In the genomic region with DNA sequence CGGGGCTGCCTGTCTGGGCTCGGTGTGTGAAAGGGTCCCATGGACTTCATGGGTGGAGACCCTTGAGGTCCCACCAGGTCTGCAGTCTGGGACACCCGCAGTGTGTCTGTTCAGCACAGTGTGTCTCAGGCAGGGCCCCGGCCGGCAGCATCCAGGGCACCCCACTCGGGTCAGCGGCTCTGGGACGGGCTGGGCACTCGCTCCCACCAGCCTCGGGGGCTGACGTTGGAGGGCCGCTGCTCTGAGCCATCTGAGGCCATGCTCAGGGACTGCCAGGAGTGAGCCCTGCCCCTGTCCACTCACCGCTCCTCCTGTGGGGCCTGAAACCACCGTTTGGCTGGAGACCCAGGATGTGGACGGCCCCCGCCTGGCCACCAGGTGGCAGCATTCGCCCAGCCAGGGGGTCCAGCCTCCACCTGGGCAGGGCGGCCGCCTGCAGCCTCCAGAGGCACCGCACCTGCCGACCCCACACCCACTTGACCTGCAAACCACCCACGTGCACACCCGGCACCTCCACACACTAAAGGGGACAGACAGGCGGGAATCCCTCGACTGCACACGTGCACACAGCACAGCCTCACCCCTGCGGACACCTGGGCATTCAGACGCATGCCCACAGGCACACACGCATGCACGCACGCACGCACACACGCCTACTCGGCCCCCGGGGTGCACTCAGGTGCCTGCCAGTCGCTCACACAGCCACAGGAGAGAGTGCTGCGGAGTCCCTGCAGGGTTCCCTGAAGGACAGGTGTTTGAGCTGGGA, we compare ENCODE assay signal across 8 cellular contexts. TPM values are rescaled to one million over a fixed set of nuclear protein-coding genes. Genes with fewer than 3 reads are reported as not detected.
A peak's percentile ranks its signal among the peaks of the same experiment; 100 is the strongest.
DNase-seq lines count a peak whose midpoint lies in the region; ATAC-seq and TF ChIP-seq lines count a peak whose summit lies in the region.

No MANE protein-coding gene starts in this region.

- TF ChIP-seq POLR2A in suprapubic skin (IDR thresholded peaks at IDR 0.05), result no peak

- H3K36me3 Mint-ChIP-seq in activated T-cell treated with anti-CD3 and anti-CD28 coated beads, Interleukin-2, amount 50 U/mL, for 4 hours (ENCODE audit: insufficient read depth), result no peaks in the 10 kb centered on the region

- peak; percentile 94 for TF ChIP-seq RAD21 in neural cell (conservative IDR thresholded peaks at IDR 0.05)

- H3K27ac ChIP-seq in PC-9, result no peak overlapping the region
- H3K27ac ChIP-seq in fibroblast of lung (ENCODE audit: insufficient read depth, low read length), result no peak overlapping the region
- no peak overlapping the region for H3K27ac ChIP-seq in neural cell (ENCODE audit: low read length)
- H3K27ac ChIP-seq in suprapubic skin, result no peak overlapping the region

- H2AFZ ChIP-seq in PC-9 (no peak overlapping the region), fibroblast of lung (ENCODE audit: low read length) (no peak overlapping the region), neural cell (ENCODE audit: low read depth, low read length) (no peak overlapping the region)

- no peak overlapping the region for H3K4me3 ChIP-seq in PC-9
- H3K4me3 ChIP-seq in fibroblast of lung (replicated peaks in 1 of 4; ENCODE audit: control extremely low read depth in 1 of 4, insufficient read depth in 1 of 4, low read depth in 3 of 4, low read length in 4 of 4), result no peak overlapping the region
- no peak overlapping the region for H3K4me3 ChIP-seq in neural cell (ENCODE audit: low read length)
- H3K4me3 ChIP-seq in suprapubic skin, result no peak overlapping the region

- H4K20me1 ChIP-seq in PC-9 (ENCODE audit: insufficient read depth) (no peaks in the 10 kb centered on the region), fibroblast of lung (ENCODE audit: control insufficient read depth, extremely low read depth, insufficient read depth, low read length) (no peaks in the 10 kb centered on the region), neural cell (ENCODE audit: insufficient read depth) (no peaks in the 10 kb centered on the region)

- TF ChIP-seq EP300 in neural cell (conservative IDR thresholded peaks at IDR 0.05; ENCODE audit: poor library complexity, severe bottlenecking), result no peak
- no peak for TF ChIP-seq EP300 in suprapubic skin (IDR thresholded peaks at IDR 0.05)

- H3K79me2 ChIP-seq in PC-9 (ENCODE audit: low read depth) (no peaks in the 10 kb centered on the region), fibroblast of lung (ENCODE audit: control insufficient read depth, insufficient read depth, low read length) (no peaks in the 10 kb centered on the region), neural cell (replicated peaks; ENCODE audit: insufficient read depth, low read length) (no peaks in the 10 kb centered on the region)

- peak; percentile 66 for DNase-seq in EL
- peak; percentile 64 to 91 for DNase-seq in PC-9
- peak; percentile 81 for DNase-seq in activated T-cell treated with anti-CD3 and anti-CD28 coated beads, Interleukin-2, amount 50 U/mL, for 4 hours
- peak; percentile 48 to 55 for DNase-seq in fibroblast of lung (ENCODE audit: low read depth in 2 of 2)
- DNase-seq in suprapubic skin (ENCODE audit: low spot score in 2 of 2), result peak in 1 of 2 donors; percentile 81

- H3K36me3 ChIP-seq in PC-9 (ENCODE audit: low read depth) (no peaks in the 10 kb centered on the region), fibroblast of lung (ENCODE audit: control insufficient read depth, insufficient read depth, low read length) (no peaks in the 10 kb centered on the region), neural cell (ENCODE audit: insufficient read depth, low read length) (no peaks in the 10 kb centered on the region), suprapubic skin (no peaks in the 10 kb centered on the region)

- H3K4me3 Mint-ChIP-seq in activated T-cell treated with anti-CD3 and anti-CD28 coated beads, Interleukin-2, amount 50 U/mL, for 4 hours, result no peak overlapping the region

- peaks cover 3% of the 10 kb centered on the region for H3K4me1 Mint-ChIP-seq in activated T-cell treated with anti-CD3 and anti-CD28 coated beads, Interleukin-2, amount 50 U/mL, for 4 hours (ENCODE audit: low read depth)

- intact Hi-C loops in PC-9 (cut with micrococcal nuclease; ENCODE audit: unreplicated experiment), result loop anchor here (1.0 to 5.0 kb wide), 3 partner anchors 84 to 461 kb away; no protein-coding TSS in a partner anchor

- H3K9me2 ChIP-seq in PC-9 (ENCODE audit: insufficient read depth) (no peaks in the 10 kb centered on the region), neural cell (ENCODE audit: insufficient read depth, low read length) (no peaks in the 10 kb centered on the region)

- H3K9me3 Mint-ChIP-seq in activated T-cell treated with anti-CD3 and anti-CD28 coated beads, Interleukin-2, amount 50 U/mL, for 4 hours, result no peaks in the 10 kb centered on the region

- CTCF ChIA-PET in PC-9 (lab: Charles Lee), result interaction anchor here (0.8 kb wide), 1 partner anchor 151 kb away, joined by 3 read pairs; no protein-coding TSS in a partner anchor

- no peaks in the 10 kb centered on the region for H3K27me3 Mint-ChIP-seq in activated T-cell treated with anti-CD3 and anti-CD28 coated beads, Interleukin-2, amount 50 U/mL, for 4 hours (ENCODE audit: low read depth)

- BruUV-seq in PC-9 (replicated peaks; lab: Mats Ljungman, UMichigan), result no TSS peak

- WGBS in suprapubic skin, result 52% methylated on average over 8 of the region's 37 CpGs

- no peaks in the 10 kb centered on the region for H3K9me3 ChIP-seq in PC-9 (ENCODE audit: insufficient read depth, low read depth)
- H3K9me3 ChIP-seq in fibroblast of lung (ENCODE audit: control insufficient read depth, insufficient read depth, low read depth, low read length), result no peaks in the 10 kb centered on the region
- H3K9me3 ChIP-seq in neural cell (ENCODE audit: low read length), result no peaks in the 10 kb centered on the region
- H3K9me3 ChIP-seq in suprapubic skin, result no peaks in the 10 kb centered on the region

- no peak overlapping the region for H3K4me2 ChIP-seq in PC-9
- H3K4me2 ChIP-seq in fibroblast of lung (ENCODE audit: extremely low read depth, insufficient read depth, low read length), result no peak overlapping the region
- H3K4me2 ChIP-seq in neural cell (ENCODE audit: low read length), result no peak overlapping the region

- H3K27me3 ChIP-seq in PC-9 (ENCODE audit: insufficient read depth, low read depth), result peaks cover 26% of the 10 kb centered on the region
- H3K27me3 ChIP-seq in fibroblast of lung (ENCODE audit: control insufficient read depth, insufficient read depth, low read length), result peaks cover 4% of the 10 kb centered on the region
- no peaks in the 10 kb centered on the region for H3K27me3 ChIP-seq in neural cell (ENCODE audit: insufficient read depth, low read depth, low read length)
- peaks cover 20% of the 10 kb centered on the region for H3K27me3 ChIP-seq in suprapubic skin

- POLR2A ChIA-PET in PC-9 (lab: Charles Lee; ENCODE audit: unreplicated experiment), result no interaction called here

- H3F3A ChIP-seq in PC-9 (ENCODE audit: insufficient read depth, low read depth), result no peaks in the 10 kb centered on the region
- no peaks in the 10 kb centered on the region for H3F3A ChIP-seq in neural cell (ENCODE audit: insufficient read depth, low read length, poor library complexity, severe bottlenecking)

- H3K4me1 ChIP-seq in PC-9 (replicated peaks; ENCODE audit: insufficient read depth) (no peaks in the 10 kb centered on the region), fibroblast of lung (ENCODE audit: control insufficient read depth, extremely low read depth, insufficient read depth, low read length) (no peaks in the 10 kb centered on the region), suprapubic skin (peaks cover 6% of the 10 kb centered on the region)

- TF ChIP-seq CTCF in PC-9 (conservative IDR thresholded peaks at IDR 0.05) (peak; percentile 92), fibroblast of lung (conservative IDR thresholded peaks at IDR 0.05 in 1 of 2, IDR thresholded peaks at IDR 0.05 in 1 of 2; ENCODE audit: low read depth in 1 of 2, low read length in 2 of 2) (peak; percentile 61 to 82), neural cell (IDR thresholded peaks at IDR 0.05; ENCODE audit: poor library complexity, severe bottlenecking) (peak; percentile 96), suprapubic skin (IDR thresholded peaks at IDR 0.05) (peak; percentile 88 to 92)

- H3K9ac ChIP-seq in fibroblast of lung (ENCODE audit: insufficient read depth, low read length) (no peak overlapping the region), neural cell (ENCODE audit: low read length) (no peak overlapping the region)

- ATAC-seq in HG03521 (IDR thresholded peaks at IDR 0.05; ENCODE audit: unreplicated experiment) (peak; percentile 57), HG02884 (IDR thresholded peaks at IDR 0.05; ENCODE audit: unreplicated experiment) (no peak)
- ATAC-seq in activated T-cell treated with anti-CD3 and anti-CD28 coated beads, Interleukin-2, amount 50 U/mL, for 4 hours, result peak; percentile 93 to 96

TF ChIP-seq in neural cell, 6 proteins besides CTCF, POLR2A, EP300 and RAD21 (continues in another document):
- peak; percentile 55 for TF ChIP-seq MXI1 (conservative IDR thresholded peaks at IDR 0.05; ENCODE audit: poor library complexity, severe bottlenecking)
- no peak for TF ChIP-seq POLR2AphosphoS5 (IDR thresholded peaks at IDR 0.05)
- TF ChIP-seq TAF1 (IDR thresholded peaks at IDR 0.05; ENCODE audit: low read depth), result no peak
- TF ChIP-seq SMC3 (conservative IDR thresholded peaks at IDR 0.05; ENCODE audit: poor library complexity), result peak; percentile 97

RNA-seq across cellular contexts. Expression of a gene that starts 10.1 kb away (rescaled TPM):
- total RNA-seq in PC-9 (2021) (19.7 and 20.0 TPM in 2 replicates), fibroblast of lung (1.7 and 2.1 TPM in 2 replicates), suprapubic skin (1 to 10 TPM; 4.2 to 9.3 (median 5.1) TPM)
- 10 to 100 TPM; 14.2 to 17.3 (median 15.9) TPM for total RNA-seq in activated T-cell treated with anti-CD3 and anti-CD28 coated beads, Interleukin-2, amount 50 U/mL, for 4 hours
- polyA plus RNA-seq in fibroblast of lung (0.27 and 0.36 TPM in 2 replicates), neural cell (0.41 and 0.60 TPM in 2 replicates)
- polyA plus RNA-seq in fibroblast of lung (2012), result 1.7 and 2.5 TPM in 2 replicates
- polyA minus RNA-seq in fibroblast of lung (ENCODE audit: low replicate concordance) (0.86 and 1.0 TPM in 2 replicates), neural cell (2.1 and 2.2 TPM in 2 replicates)
